ENCODE assay signal across 8 cellular contexts in genomic region chr3:159829056-159829995, GRCh38. TPM values are rescaled to one million over a fixed set of nuclear protein-coding genes. Genes with fewer than 3 reads are reported as not detected.
DNase-seq lines count a peak whose midpoint lies in the region; ATAC-seq and TF ChIP-seq lines count a peak whose summit lies in the region.

No MANE protein-coding gene starts in this region.

- no peaks in the 10 kb centered on the region for H3K36me3 ChIP-seq in uterus

- H3K27ac ChIP-seq in epithelial cell of prostate = peak overlapping the region; percentile 49
- no peak overlapping the region for H3K27ac ChIP-seq in uterus

- in situ Hi-C loops in G401 (cut with HindIII; ENCODE audit: low sequenced_read_pairs) = no loop called here

- no peak for TF ChIP-seq POLR2A in uterus (IDR thresholded peaks at IDR 0.05)

- no peak overlapping the region for H3K4me3 Mint-ChIP-seq in effector memory CD8-positive, alpha-beta T cell

- intact Hi-C loops in sciatic nerve (cut with DNase I) (no loop called here), uterus (cut with DNase I; ENCODE audit: low total_unique reads) (no loop called here)

- H3K4me1 ChIP-seq in uterus = peaks cover 0 to 6% of the 10 kb centered on the region in 2 donors

- no peaks in the 10 kb centered on the region for H3K9me3 Mint-ChIP-seq in effector memory CD8-positive, alpha-beta T cell

- ATAC-seq in sciatic nerve = peak; percentile 41
- ATAC-seq in GM18519 (IDR thresholded peaks at IDR 0.05; ENCODE audit: low FRiP score, unreplicated experiment) = no peak
- no peak for ATAC-seq in effector memory CD8-positive, alpha-beta T cell (replicated peaks)

- DNase-seq in HCEC 1CT (peak; percentile 86), NCI-H526 (lab: John Stamatoyannopoulos, UW) (peak; percentile 77 to 81), epithelial cell of prostate (ENCODE audit: low read depth, low spot score) (peak; percentile 92), sciatic nerve (ENCODE audit: low spot score) (no peak), uterus (no peak), G401 (ENCODE audit: low spot score) (no peak)
- no peak for DNase-seq in effector memory CD8-positive, alpha-beta T cell

- no peak overlapping the region for H3K27ac Mint-ChIP-seq in effector memory CD8-positive, alpha-beta T cell

- TF ChIP-seq CTCF in uterus (IDR thresholded peaks at IDR 0.05) = no peak

- no peaks in the 10 kb centered on the region for H3K9me3 ChIP-seq in uterus

- peaks cover 0 to 6% of the 10 kb centered on the region in 2 donors for H3K27me3 Mint-ChIP-seq in effector memory CD8-positive, alpha-beta T cell

- H3K36me3 Mint-ChIP-seq in effector memory CD8-positive, alpha-beta T cell (ENCODE audit: insufficient read depth) = no peaks in the 10 kb centered on the region

- no peaks in the 10 kb centered on the region for H3K4me1 Mint-ChIP-seq in effector memory CD8-positive, alpha-beta T cell (ENCODE audit: low read depth in 2 of 2)

- H3K4me3 ChIP-seq in uterus = no peak overlapping the region

- H3K27me3 ChIP-seq in uterus = no peaks in the 10 kb centered on the region

RNA-seq across cellular contexts. Expression of gene SCHIP1, which starts 10.3 kb away (rescaled TPM):
- total RNA-seq in sciatic nerve (29.7 TPM), uterus (10 to 100 TPM in 2 of 4 donors, 1 to 10 TPM in 2; 1.8 to 29.4 (median 7.0) TPM)
- 0.25 and 5.0 TPM in 2 replicates for total RNA-seq in G401 (2014; rRNA removed; shearing (Covaris generic))

Comparison
In these comparisons a context has a peak if more than half of its experiments do, and no peak if none do; other contexts are left out.
1. DNase-seq: peak in HCEC 1CT (single experiment), NCI-H526 (2 of 2) and epithelial cell of prostate (single experiment); none in sciatic nerve (single experiment), uterus (0 of 2), G401 (single experiment) and effector memory CD8-positive, alpha-beta T cell (0 of 3).